Comparison of ENCODE assay signal across 7 cellular contexts in the genomic region with DNA sequence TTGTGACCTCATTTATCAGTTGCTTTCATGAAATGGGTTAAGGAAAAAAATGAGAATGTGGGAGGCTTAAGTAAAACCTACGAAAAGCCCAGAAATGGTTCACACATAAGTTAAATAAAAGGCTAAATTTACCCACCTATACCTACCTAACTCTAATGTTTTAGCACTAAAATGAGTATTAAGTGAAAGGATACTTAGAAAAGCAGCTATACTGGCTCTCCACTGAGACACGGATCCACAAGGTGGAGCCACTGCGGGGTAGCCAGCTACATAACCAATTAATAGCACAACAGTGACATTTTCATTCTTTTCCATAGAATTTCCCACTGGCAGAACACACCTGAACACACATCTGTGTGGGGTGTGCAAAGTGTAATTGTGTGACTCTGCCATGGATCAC.
DNase-seq lines count a peak whose midpoint lies in the region; ATAC-seq and TF ChIP-seq lines count a peak whose summit lies in the region.

No MANE protein-coding gene starts in this region.

- H3K4me2 ChIP-seq in MM.1S (ENCODE audit: low read depth, low read length): no peak overlapping the region

- no peak overlapping the region for H3K9ac ChIP-seq in MM.1S (ENCODE audit: low read length)

- no peak overlapping the region for H3K4me3 ChIP-seq in MM.1S (ENCODE audit: low read length)

- H3K27me3 ChIP-seq in MM.1S (replicated peaks; ENCODE audit: insufficient read depth, low read length): no peaks in the 10 kb centered on the region

- H3K79me2 ChIP-seq in MM.1S (ENCODE audit: low read length): no peaks in the 10 kb centered on the region

- H2AFZ ChIP-seq in MM.1S (ENCODE audit: low read length): no peak overlapping the region

- H4K20me1 ChIP-seq in MM.1S (ENCODE audit: insufficient read depth, low read length): no peaks in the 10 kb centered on the region

- no peaks in the 10 kb centered on the region for H3K9me3 Mint-ChIP-seq in activated T-cell treated with anti-CD3 and anti-CD28 coated beads, Interleukin-2, amount 50 U/mL, for 72 hours

- intact Hi-C loops in left ventricle myocardium superior (cut with micrococcal nuclease): no loop called here

- H3K9me2 ChIP-seq in MM.1S (replicated peaks; ENCODE audit: insufficient read depth, low read length): no peaks in the 10 kb centered on the region

- no peak overlapping the region for H3K4me3 Mint-ChIP-seq in activated T-cell treated with anti-CD3 and anti-CD28 coated beads, Interleukin-2, amount 50 U/mL, for 72 hours

- H3F3A ChIP-seq in MM.1S (ENCODE audit: insufficient read depth, low read length): no peaks in the 10 kb centered on the region

- no peaks in the 10 kb centered on the region for H3K4me1 ChIP-seq in MM.1S (ENCODE audit: low read length)

- no peak overlapping the region for H3K27ac ChIP-seq in MM.1S (ENCODE audit: low read length)

- peak; percentile 60 for TF ChIP-seq CTCF in MM.1S (IDR thresholded peaks at IDR 0.05; ENCODE audit: low read length)

- H3K27ac Mint-ChIP-seq in activated T-cell treated with anti-CD3 and anti-CD28 coated beads, Interleukin-2, amount 50 U/mL, for 72 hours: no peak overlapping the region

- DNase-seq in GM03348 (ENCODE audit: low spot score) (peak; percentile 64), MM.1S (peak; percentile 44), left ventricle myocardium superior (peak; percentile 67), SHP77 treated with DMSO at 0.1 percent for 48 hours (lab: John Stamatoyannopoulos, UW) (no peak)
- DNase-seq in activated T-cell treated with anti-CD3 and anti-CD28 coated beads, Interleukin-2, amount 50 U/mL, for 72 hours: peak; percentile 28 to 31
- DNase-seq in stimulated activated CD8-positive, alpha-beta memory T cell treated with anti-CD3 and anti-CD28 coated beads, Interleukin-4, amount 100 ng/mL, for 48 hours: peak; percentile 43

- H3K9me3 ChIP-seq in MM.1S (replicated peaks; ENCODE audit: insufficient read depth, low read length): no peaks in the 10 kb centered on the region

- H3K36me3 Mint-ChIP-seq in activated T-cell treated with anti-CD3 and anti-CD28 coated beads, Interleukin-2, amount 50 U/mL, for 72 hours (ENCODE audit: insufficient read depth in 2 of 2): no peaks in the 10 kb centered on the region

- H3K4me1 Mint-ChIP-seq in activated T-cell treated with anti-CD3 and anti-CD28 coated beads, Interleukin-2, amount 50 U/mL, for 72 hours (ENCODE audit: low read depth): peaks cover 62% of the 10 kb centered on the region

- no peaks in the 10 kb centered on the region for H3K36me3 ChIP-seq in MM.1S (replicated peaks; ENCODE audit: insufficient read depth, low read length)

- ATAC-seq in activated T-cell treated with anti-CD3 and anti-CD28 coated beads, Interleukin-2, amount 50 U/mL, for 72 hours (replicated peaks in 1 of 2): peak in 1 of 2 donors; percentile 30
- no peak for ATAC-seq in left ventricle myocardium superior
- ATAC-seq in HG02678 (IDR thresholded peaks at IDR 0.05; ENCODE audit: unreplicated experiment): no peak

- H3K27me3 Mint-ChIP-seq in activated T-cell treated with anti-CD3 and anti-CD28 coated beads, Interleukin-2, amount 50 U/mL, for 72 hours (ENCODE audit: low read depth): peaks cover 14% of the 10 kb centered on the region
